Comparison of ENCODE assay signal across 10 cellular contexts in genomic region chr10:47964262-47964661, GRCh38. TPM values are rescaled to one million over a fixed set of nuclear protein-coding genes. Genes with fewer than 3 reads are reported as not detected.
DNase-seq lines count a peak whose midpoint lies in the region; ATAC-seq and TF ChIP-seq lines count a peak whose summit lies in the region.
"Not testable (repeated sequence)": the region's sequence is repeated elsewhere in the genome, so short reads cannot be mapped to it uniquely, and the experiment has no call there.
"Had no signal": no experiment of that assay in that cellular context is flagged by ENCODE, and none has a peak within 500 bp of the region (broad histone marks: within the 10 kb centered on the region; RNA-seq: fewer than 3 reads in every experiment).

No MANE protein-coding gene starts in this region.

- H3K4me3 ChIP-seq in left lung, mucosa of descending colon, upper lobe of right lung: not testable (repeated sequence)

- not testable (repeated sequence) for H3K27me3 ChIP-seq in left lung, upper lobe of right lung

- intact Hi-C loops in Right ventricle myocardium inferior (cut with DNase I); left cardiac atrium (cut with DNase I); left lung (cut with DNase I); mucosa of descending colon (cut with DNase I, micrococcal nuclease); upper lobe of right lung (cut with DNase I): not testable (repeated sequence)

- not testable (repeated sequence) for H3K4me1 ChIP-seq in left lung; mucosa of descending colon (ENCODE audit: low read depth); upper lobe of right lung

- not testable (repeated sequence) for H3K27ac ChIP-seq in left lung, upper lobe of right lung

- not testable (repeated sequence) for H3K36me3 ChIP-seq in left lung; mucosa of descending colon (ENCODE audit: low read depth); upper lobe of right lung

- DNase-seq in Right ventricle myocardium inferior (ENCODE audit: missing footprints); left cardiac atrium; left lung; mucosa of descending colon; upper lobe of right lung: not testable (repeated sequence)

- peak; percentile 90 for ATAC-seq in SK-N-SH treated with all-trans-retinoic acid at 6 μM for 48 hours
- peak; percentile 45 for ATAC-seq in Right ventricle myocardium inferior
- ATAC-seq in left cardiac atrium = peak; percentile 81 to 97
- peak; percentile 71 for ATAC-seq in left lung
- peak; percentile 21 for ATAC-seq in mucosa of descending colon
- peak; percentile 27 for ATAC-seq in upper lobe of right lung

- H3K9me3 ChIP-seq in left lung, mucosa of descending colon, upper lobe of right lung: not testable (repeated sequence)

- TF ChIP-seq CTCF in left lung (IDR thresholded peaks at IDR 0.05); mucosa of descending colon (IDR thresholded peaks at IDR 0.05); upper lobe of right lung (IDR thresholded peaks at IDR 0.05): not testable (repeated sequence)

RNA-seq across cellular contexts. Expression of gene FAM25C, which starts 35.3 kb away (rescaled TPM):
- not detected for total RNA-seq in Right ventricle myocardium inferior
- not detected for total RNA-seq in left cardiac atrium
- not detected for total RNA-seq in left lung
- not detected for total RNA-seq in mucosa of descending colon
- not detected for total RNA-seq in upper lobe of right lung
- total RNA-seq: Caco-2; CD4-positive, alpha-beta T cell; H1; H9 had no signal

RNA-seq across cellular contexts. Expression of gene NPY4R2, which starts 45.8 kb away (rescaled TPM):
- total RNA-seq in Right ventricle myocardium inferior = not detected
- total RNA-seq in left cardiac atrium = under 1 TPM in 1 of 2 donors, not detected in 1; 0.74 TPM
- 10 to 100 TPM in 1 of 2 donors, 1 to 10 TPM in 1; 2.3 to 10.1 TPM for total RNA-seq in left lung
- total RNA-seq in mucosa of descending colon = 10 to 100 TPM in 2 of 3 donors, 1 to 10 TPM in 1; 4.4 to 22.8 (median 18.9) TPM
- 1.4 TPM for total RNA-seq in upper lobe of right lung
- total RNA-seq: CD4-positive, alpha-beta T cell; H1 had no signal

Comparison
In these comparisons a context has a peak if more than half of its experiments do, and no peak if none do; other contexts are left out.
1. ATAC-seq: peak in every context shown above with its lines; median percentile 90 in SK-N-SH treated with all-trans-retinoic acid at 6 μM for 48 hours; 89 in left cardiac atrium; 71 in left lung; 45 in Right ventricle myocardium inferior; 27 in upper lobe of right lung; 21 in mucosa of descending colon.